ENCODE assay signal across 8 cellular contexts in the genomic region with DNA sequence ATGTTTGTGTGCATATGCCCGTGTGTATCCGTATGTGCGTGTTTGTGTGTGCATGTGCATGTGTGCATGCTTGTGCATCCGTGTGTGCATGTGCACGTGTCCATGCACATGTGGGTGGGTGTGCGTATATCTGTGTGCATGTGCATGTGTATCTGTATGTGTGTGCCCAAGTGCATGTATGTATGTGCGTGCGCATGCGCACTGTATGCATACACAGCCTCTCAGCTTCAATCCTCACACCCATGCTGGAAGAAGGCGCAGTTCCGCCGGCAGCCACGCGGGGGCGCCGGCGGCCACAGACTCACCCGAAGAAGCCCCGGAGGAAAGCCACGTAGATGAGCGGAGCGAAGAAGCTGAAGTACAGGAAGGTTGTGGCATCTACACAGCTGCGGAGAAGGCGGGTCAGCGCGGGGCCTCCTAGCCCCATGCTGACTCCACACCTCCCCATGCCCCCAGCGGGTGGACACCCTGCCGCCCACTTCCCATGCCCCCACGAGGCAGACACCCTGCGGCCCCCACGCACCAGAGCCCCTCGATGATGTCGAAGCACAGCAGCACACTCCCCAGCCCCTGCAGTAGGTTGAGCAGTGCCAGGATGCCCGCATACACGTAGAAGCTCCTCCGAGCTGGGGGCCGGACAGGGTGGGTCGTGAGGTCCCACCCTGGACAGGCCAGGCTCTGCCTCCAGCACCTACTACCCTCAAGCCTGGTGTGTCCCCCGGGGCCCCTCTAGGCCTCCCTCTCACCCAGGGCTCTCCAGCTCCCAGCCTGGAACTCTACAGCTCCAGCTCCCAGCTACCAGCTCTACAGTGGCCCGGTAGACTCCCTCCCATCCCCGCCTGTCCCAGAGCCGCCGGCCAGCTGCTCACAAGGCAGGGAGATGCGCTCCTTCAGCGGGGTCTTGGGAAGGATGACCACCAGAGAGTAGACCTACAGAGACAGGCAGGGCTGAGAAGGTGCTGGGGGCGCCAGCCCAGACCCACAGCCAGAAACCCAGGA. TPM values are rescaled to one million over a fixed set of nuclear protein-coding genes. Genes with fewer than 3 reads are reported as not detected.
DNase-seq lines count a peak whose midpoint lies in the region; ATAC-seq and TF ChIP-seq lines count a peak whose summit lies in the region.

No MANE protein-coding gene starts in this region.

- H3K27ac Mint-ChIP-seq in WTC11: no peak overlapping the region
- H3K27ac Mint-ChIP-seq in MCF 10A (ENCODE audit: low read depth, unreplicated experiment): peak overlapping the region; percentile 23

- POLR2A ChIA-PET in WTC11 (lab: Charles Lee): interaction anchor here (0.7 to 0.9 kb wide), 3 partner anchors 16 to 64 kb away, joined by 3 to 5 read pairs (median 3); no protein-coding TSS in a partner anchor
- POLR2A ChIA-PET in MCF 10A (lab: Yijun Ruan, JAX): interaction anchor here (0.6 to 2.1 kb wide), 5 partner anchors 13 to 951 kb away, joined by 3 to 18 read pairs (median 3); a partner anchor contains a TSS

- H3K36me3 Mint-ChIP-seq in WTC11: peaks cover 7% of the 10 kb centered on the region; the same call in 1 of the 2 replicates
- H3K36me3 Mint-ChIP-seq in MCF 10A (ENCODE audit: insufficient read depth, unreplicated experiment): peaks cover 55% of the 10 kb centered on the region

- peak; percentile 76 for DNase-seq in AG09319 (ENCODE audit: extremely low read depth, low read depth)
- DNase-seq in NCI-H2227 treated with DMSO at 0.1 percent for 48 hours (lab: John Stamatoyannopoulos, UW): peak; percentile 83
- DNase-seq in WTC11 (ENCODE audit: low spot score): peak; percentile 81
- DNase-seq in MCF 10A (ENCODE audit: unreplicated experiment): peak; percentile 91
- DNase-seq in iris pigment epithelial cell (ENCODE audit: low read depth): peak; percentile 88
- DNase-seq in stimulated activated CD4-positive, alpha-beta T cell treated with anti-CD3 and anti-CD28 coated beads, Interleukin-15, amount 100 ng/mL, for 48 hours (ENCODE audit: low read depth in 2 of 2): peak; percentile 62 to 76

- intact Hi-C loops in MCF 10A (cut with micrococcal nuclease): loop anchor here (1.0 to 5.0 kb wide), 3 partner anchors 14 to 396 kb away; no protein-coding TSS in a partner anchor

- peak; percentile 71 for ATAC-seq in GM19025 (IDR thresholded peaks at IDR 0.05; ENCODE audit: low read depth, unreplicated experiment)
- ATAC-seq in HG03196 (IDR thresholded peaks at IDR 0.05; ENCODE audit: unreplicated experiment): peak; percentile 59
- peak; percentile 86 for ATAC-seq in WTC11

- CTCF ChIA-PET in WTC11 (lab: Charles Lee): interaction anchor here (0.5 to 3.0 kb wide), 93 partner anchors 9 to 1090 kb away, joined by 3 to 77 read pairs (median 4); a partner anchor contains a TSS
- CTCF ChIA-PET in MCF 10A (lab: Yijun Ruan, JAX): interaction anchor here (0.5 to 3.3 kb wide), 36 partner anchors 8 to 1133 kb away, joined by 3 to 43 read pairs (median 4); a partner anchor contains a TSS

- H3K4me3 Mint-ChIP-seq in WTC11 (no peak overlapping the region), MCF 10A (ENCODE audit: unreplicated experiment) (no peak overlapping the region)

- H3K27me3 Mint-ChIP-seq in WTC11 (ENCODE audit: low read depth) (no peaks in the 10 kb centered on the region; the same call in 1 of the 2 replicates), MCF 10A (ENCODE audit: insufficient read depth, unreplicated experiment) (no peaks in the 10 kb centered on the region)

- no TSS peak for BruUV-seq in MCF 10A (replicated peaks; lab: Mats Ljungman, UMichigan)

- no peaks in the 10 kb centered on the region for H3K4me1 Mint-ChIP-seq in WTC11
- H3K4me1 Mint-ChIP-seq in MCF 10A (ENCODE audit: insufficient read depth, unreplicated experiment): peaks cover 6% of the 10 kb centered on the region

- peak; percentile 99 for TF ChIP-seq CTCF in AG09319 (IDR thresholded peaks at IDR 0.05; ENCODE audit: low read depth, low read length)
- TF ChIP-seq CTCF in WTC11 (IDR thresholded peaks at IDR 0.05): peak; percentile 98
- TF ChIP-seq CTCF in MCF 10A (IDR thresholded peaks at IDR 0.05; ENCODE audit: unreplicated experiment): peak; percentile 96

- no peaks in the 10 kb centered on the region for H3K9me3 Mint-ChIP-seq in WTC11
- H3K9me3 Mint-ChIP-seq in MCF 10A (ENCODE audit: unreplicated experiment): no peaks in the 10 kb centered on the region

TF ChIP-seq in WTC11, 78 proteins besides CTCF, POLR2A, EP300 and RAD21:
- TF ChIP-seq FOXP1 (CRISPR knock-in tag; IDR thresholded peaks at IDR 0.05; ENCODE audit: borderline replicate concordance): 0 out of 2 replicates have a peak, but pooled peaks have one; percentile 23
- TF ChIP-seq, protein P1, sequence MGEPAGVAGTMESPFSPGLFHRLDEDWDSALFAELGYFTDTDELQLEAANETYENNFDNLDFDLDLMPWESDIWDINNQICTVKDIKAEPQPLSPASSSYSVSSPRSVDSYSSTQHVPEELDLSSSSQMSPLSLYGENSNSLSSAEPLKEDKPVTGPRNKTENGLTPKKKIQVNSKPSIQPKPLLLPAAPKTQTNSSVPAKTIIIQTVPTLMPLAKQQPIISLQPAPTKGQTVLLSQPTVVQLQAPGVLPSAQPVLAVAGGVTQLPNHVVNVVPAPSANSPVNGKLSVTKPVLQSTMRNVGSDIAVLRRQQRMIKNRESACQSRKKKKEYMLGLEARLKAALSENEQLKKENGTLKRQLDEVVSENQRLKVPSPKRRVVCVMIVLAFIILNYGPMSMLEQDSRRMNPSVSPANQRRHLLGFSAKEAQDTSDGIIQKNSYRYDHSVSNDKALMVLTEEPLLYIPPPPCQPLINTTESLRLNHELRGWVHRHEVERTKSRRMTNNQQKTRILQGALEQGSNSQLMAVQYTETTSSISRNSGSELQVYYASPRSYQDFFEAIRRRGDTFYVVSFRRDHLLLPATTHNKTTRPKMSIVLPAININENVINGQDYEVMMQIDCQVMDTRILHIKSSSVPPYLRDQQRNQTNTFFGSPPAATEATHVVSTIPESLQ (CRISPR knock-in tag; IDR thresholded peaks at IDR 0.05): no peak
- peak; percentile 57; the same call in 1 of the 2 replicates for TF ChIP-seq RELA (CRISPR knock-in tag; IDR thresholded peaks at IDR 0.05; ENCODE audit: borderline replicate concordance)

RNA-seq across cellular contexts. Expression of a gene that starts 15.4 kb away (rescaled TPM):
- total RNA-seq in WTC11 (2021) (20.3 to 24.2 TPM (median 22.0 TPM) in 3 replicates), MCF 10A (2022) (47.0 and 57.2 TPM in 2 replicates)

RNA-seq across cellular contexts. Expression of a gene that starts 23.0 kb away (rescaled TPM):
- total RNA-seq in WTC11 (2021): 142 to 155 TPM (median 152 TPM) in 3 replicates
- 12.5 and 17.5 TPM in 2 replicates for total RNA-seq in MCF 10A (2022)

RNA-seq across cellular contexts. Expression of a gene that starts 53.8 kb away (rescaled TPM):
- 33.6 to 38.8 TPM (median 37.8 TPM) in 3 replicates for total RNA-seq in WTC11 (2021)
- total RNA-seq in MCF 10A (2022): 10.1 and 10.4 TPM in 2 replicates

Comparison
In these comparisons a context has a peak if more than half of its experiments do, and no peak if none do; other contexts are left out.
1. Peak in every context shown above with its lines: DNase-seq and ATAC-seq.